Comparison of ENCODE assay signal across 15 cellular contexts in the genomic region with DNA sequence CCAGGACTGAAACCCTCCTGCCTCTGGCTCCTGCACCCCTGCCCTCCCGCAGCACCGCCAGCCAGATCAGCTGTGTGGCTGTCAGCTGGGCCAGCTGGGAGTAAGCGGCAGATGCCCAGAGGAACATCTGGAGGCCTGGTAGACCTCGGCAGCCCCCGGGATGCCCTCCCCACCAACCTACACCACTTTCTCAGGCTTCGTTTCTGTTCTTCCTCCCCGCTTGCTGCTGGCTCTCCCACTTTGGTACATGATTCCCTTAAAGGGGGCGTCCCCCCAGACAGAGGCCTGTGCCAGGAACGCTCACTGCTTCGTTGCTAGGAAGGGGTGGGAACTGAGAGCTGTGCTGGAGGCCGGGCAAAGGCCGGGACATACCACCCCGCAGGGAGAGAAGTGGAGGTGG.
"Had no signal": no experiment of that assay in that cellular context is flagged by ENCODE, and none has a peak within 500 bp of the region (broad histone marks: within the 10 kb centered on the region; RNA-seq: fewer than 3 reads in every experiment).

No MANE protein-coding gene starts in this region.

- H3K27me3 ChIP-seq: brain microvascular endothelial cell, foreskin keratinocyte, hepatocyte, thyroid gland, vagina had no signal

- H3K4me3 ChIP-seq: hepatocyte, lower lobe of right lung, SK-N-MC, thyroid gland, vagina had no signal

- DNase-seq: activated CD4-positive, alpha-beta T cell treated with anti-CD3 and anti-CD28 coated beads for 48 hours; activated CD8-positive, alpha-beta memory T cell treated with anti-CD3 and anti-CD28 coated beads, Interleukin-2, amount 50 U/mL, for 48 hours; activated CD8-positive, alpha-beta T cell treated with anti-CD3 and anti-CD28 coated beads, Interleukin-2, amount 10 ng/mL, durations not matched to agents 7 days and 5 days; activated naive CD4-positive, alpha-beta T cell treated with Interleukin-2 at 50 U/mL for 16 hours; brain microvascular endothelial cell; foreskin keratinocyte; kidney; lower lobe of right lung; naive B cell; stimulated activated CD4-positive, alpha-beta T cell treated with anti-CD3 and anti-CD28 coated beads, Interleukin-4, amount 100 ng/mL, for 1 hour; thyroid gland had no signal

- H3K4me2 ChIP-seq: hepatocyte had no signal

- H2AFZ ChIP-seq: hepatocyte had no signal

- H3K27ac ChIP-seq: brain microvascular endothelial cell, foreskin keratinocyte, hepatocyte, lower lobe of right lung, SK-N-MC, thyroid gland, vagina had no signal

- H3K9me3 ChIP-seq: lower lobe of right lung, thyroid gland, vagina had no signal

- H3K4me1 ChIP-seq: foreskin keratinocyte had no signal

- ATAC-seq: activated CD8-positive, alpha-beta T cell treated with anti-CD3 and anti-CD28 coated beads, Interleukin-2, amount 10 ng/mL, durations not matched to agents 7 days and 5 days; foreskin keratinocyte; lower lobe of right lung; WTC11 had no signal
